ENCODE assay signal across 20 cellular contexts in genomic region chr18:22254088-22254487, GRCh38.
"Had no signal": no experiment of that assay in that cellular context is flagged by ENCODE, and none has a peak within 500 bp of the region (broad histone marks: within the 10 kb centered on the region; RNA-seq: fewer than 3 reads in every experiment).

No MANE protein-coding gene starts in this region.

- H3K36me3 Mint-ChIP-seq: activated CD8-positive, alpha-beta memory T cell treated with anti-CD3 and anti-CD28 coated beads, Interleukin-2, amount 10 ng/mL, durations not matched to agents 7 days and 5 days; T-cell had no signal

- H3K27ac ChIP-seq: gastrocnemius medialis, ovary, SK-N-MC had no signal

- H3K27ac Mint-ChIP-seq: activated CD8-positive, alpha-beta memory T cell treated with anti-CD3 and anti-CD28 coated beads, Interleukin-2, amount 10 ng/mL, durations not matched to agents 7 days and 5 days; activated naive CD4-positive, alpha-beta T cell treated with anti-CD3 and anti-CD28 coated beads for 36 hours; activated naive CD8-positive, alpha-beta T cell treated with anti-CD3 and anti-CD28 coated beads, Interleukin-2, amount 50 U/mL, for 24 hours; activated T-helper 2 cell treated with anti-CD3 and anti-CD28 coated beads, Interferon-gamma antibody, Interleukin-2, Interleukin-4, amounts not matched to agents 10 μg/mL and 5 μg/mL and 100 μg/mL, durations not matched to agents 14 hours and 24 hours and 36 hours; dendritic cell treated with granulocyte-macrophage colony-stimulating factor and Interleukin-4, amounts not matched to agents 40 ng/mL and 50 ng/mL, for 4 days; T-cell had no signal

- DNase-seq: activated CD4-positive, alpha-beta T cell treated with anti-CD3 and anti-CD28 coated beads, Interleukin-2, amount 50 U/mL, for 48 hours; activated CD8-positive, alpha-beta memory T cell treated with anti-CD3 and anti-CD28 coated beads, Interleukin-2, amount 10 ng/mL, durations not matched to agents 7 days and 5 days; activated naive CD4-positive, alpha-beta T cell treated with anti-CD3 and anti-CD28 coated beads for 36 hours; activated naive CD8-positive, alpha-beta T cell treated with anti-CD3 and anti-CD28 coated beads, Interleukin-2, amount 50 U/mL, for 24 hours; activated T-cell treated with anti-CD3 and anti-CD28 coated beads, Interleukin-2, amount 50 U/mL, for 1 hour; aorta; erythroblast; gastrocnemius medialis; mesenchymal stem cell; ovary; sigmoid colon; stimulated activated CD4-positive, alpha-beta T cell treated with anti-CD3 and anti-CD28 coated beads, Interleukin-2, amount 100 ng/mL, for 24 hours; T-cell; T-helper 9 cell had no signal

- H3K36me3 ChIP-seq: gastrocnemius medialis, heart left ventricle, ovary, sigmoid colon had no signal

- H3K4me1 ChIP-seq: sigmoid colon had no signal

- H3K9me3 ChIP-seq: gastrocnemius medialis, heart left ventricle, ovary, sigmoid colon had no signal

- H3K27me3 Mint-ChIP-seq: activated CD8-positive, alpha-beta memory T cell treated with anti-CD3 and anti-CD28 coated beads, Interleukin-2, amount 10 ng/mL, durations not matched to agents 7 days and 5 days had no signal

- H3K4me3 ChIP-seq: gastrocnemius medialis, heart left ventricle, ovary, sigmoid colon, SK-N-MC had no signal

- H3K9me3 Mint-ChIP-seq: activated naive CD4-positive, alpha-beta T cell treated with anti-CD3 and anti-CD28 coated beads for 36 hours; activated naive CD8-positive, alpha-beta T cell treated with anti-CD3 and anti-CD28 coated beads, Interleukin-2, amount 50 U/mL, for 24 hours; activated T-helper 2 cell treated with anti-CD3 and anti-CD28 coated beads, Interferon-gamma antibody, Interleukin-2, Interleukin-4, amounts not matched to agents 10 μg/mL and 5 μg/mL and 100 μg/mL, durations not matched to agents 14 hours and 24 hours and 36 hours; dendritic cell treated with granulocyte-macrophage colony-stimulating factor and Interleukin-4, amounts not matched to agents 40 ng/mL and 50 ng/mL, for 4 days; neural crest cell had no signal

- H3K4me3 Mint-ChIP-seq: activated CD8-positive, alpha-beta memory T cell treated with anti-CD3 and anti-CD28 coated beads, Interleukin-2, amount 10 ng/mL, durations not matched to agents 7 days and 5 days; activated naive CD4-positive, alpha-beta T cell treated with anti-CD3 and anti-CD28 coated beads for 36 hours; activated naive CD8-positive, alpha-beta T cell treated with anti-CD3 and anti-CD28 coated beads, Interleukin-2, amount 50 U/mL, for 24 hours; dendritic cell treated with granulocyte-macrophage colony-stimulating factor and Interleukin-4, amounts not matched to agents 40 ng/mL and 50 ng/mL, for 4 days; neural crest cell; T-cell had no signal

- H3K27me3 ChIP-seq: heart left ventricle, ovary, sigmoid colon had no signal

- ATAC-seq: activated CD4-positive, CD25-positive, alpha-beta regulatory T cell treated with anti-CD3 and anti-CD28 coated beads, Interleukin-2, amount 50 U/mL, for 24 hours; activated CD8-positive, alpha-beta memory T cell treated with anti-CD3 and anti-CD28 coated beads, Interleukin-2, amount 10 ng/mL, durations not matched to agents 7 days and 5 days; activated naive CD8-positive, alpha-beta T cell treated with anti-CD3 and anti-CD28 coated beads, Interleukin-2, amount 50 U/mL, for 24 hours; gastrocnemius medialis; T-cell had no signal
